9 cellular contexts compared by ENCODE assay signal in genomic region chr1:2557146-2558029, GRCh38. TPM values are rescaled to one million over a fixed set of nuclear protein-coding genes. Genes with fewer than 3 reads are reported as not detected.
A peak's percentile ranks its signal among the peaks of the same experiment; 100 is the strongest.
DNase-seq lines count a peak whose midpoint lies in the region; ATAC-seq, FAIRE-seq and TF ChIP-seq lines count a peak whose summit lies in the region.
"Had no signal": no experiment of that assay in that cellular context is flagged by ENCODE, and none has a peak within 500 bp of the region (broad histone marks: within the 10 kb centered on the region; RNA-seq: fewer than 3 reads in every experiment).

No MANE protein-coding gene starts in this region.

- no peak overlapping the region for H3K18ac ChIP-seq in mesenchymal stem cell (ENCODE audit: low read depth in 1 of 2, low read length in 2 of 2)

- H4K91ac ChIP-seq in mesenchymal stem cell (ENCODE audit: low read length) = no peak overlapping the region

- WGBS in K562 (ENCODE audit: insufficient coverage, low coverage, missing lambda C conversion rate) = 38% methylated on average over 20 of the region's 21 CpGs
- 86% methylated on average over 19 of the region's 21 CpGs for WGBS in mesenchymal stem cell
- WGBS in tibial nerve, 2 donors = 72 to 82% methylated on average over 8 to 16 of the region's 21 CpGs

- H3K14ac ChIP-seq in mesenchymal stem cell (ENCODE audit: low read length in 2 of 2) = no peak overlapping the region

- no peak overlapping the region for H4K8ac ChIP-seq in mesenchymal stem cell (ENCODE audit: low read length)

- intact Hi-C loops in K562 (cut with micrococcal nuclease) = no loop called here

- H3K9ac ChIP-seq in K562 (ENCODE audit: insufficient read depth in 1 of 2, low read depth in 2 of 2, low read length in 2 of 2) = peak overlapping the region in 1 of 2 experiments; percentile 92; a peak in 2 of 4 replicates
- H3K9ac ChIP-seq in mesenchymal stem cell (ENCODE audit: low read length) = peak overlapping the region; percentile 95

- no peak overlapping the region for H3K27ac ChIP-seq in K562 (ENCODE audit: extremely low read depth, low read depth, low read length)
- no peak overlapping the region for H3K27ac ChIP-seq in mesenchymal stem cell (ENCODE audit: low read length, poor library complexity, severe bottlenecking)
- H3K27ac ChIP-seq in tibial nerve = peak overlapping the region; percentile 85 to 99 (median 94)

- H3K4me1 ChIP-seq in K562 (replicated peaks in 1 of 2; ENCODE audit: control insufficient read depth in 2 of 2, insufficient read depth in 2 of 2, low read length in 2 of 2) (peaks cover 26 to 83% of the 10 kb centered on the region in 2 experiments), mesenchymal stem cell (ENCODE audit: control insufficient read depth, insufficient read depth, low read depth, low read length) (peaks cover 42% of the 10 kb centered on the region), tibial nerve (peaks cover 0 to 44% (median 25%) of the 10 kb centered on the region in 4 donors)

- peak overlapping the region; percentile 70 for H2AK5ac ChIP-seq in mesenchymal stem cell (ENCODE audit: low read length, severe bottlenecking)

- no TSS peak for BruUV-seq in K562 (replicated peaks; lab: Mats Ljungman, UMichigan)

- peaks cover 14% of the 10 kb centered on the region for H3K79me1 ChIP-seq in mesenchymal stem cell (replicated peaks; ENCODE audit: low read length, poor library complexity, severe bottlenecking)

- H3K9me3 ChIP-seq in K562 (replicated peaks; ENCODE audit: control insufficient read depth, insufficient read depth, low read depth, low read length) (no peaks in the 10 kb centered on the region), mesenchymal stem cell (ENCODE audit: control insufficient read depth, low read length) (no peaks in the 10 kb centered on the region), tibial nerve (no peaks in the 10 kb centered on the region)

- in situ Hi-C loops in K562 (cut with MboI) = no loop called here

- TF ChIP-seq CTCF in K562 (IDR thresholded peaks at IDR 0.05 in 2 of 3, conservative IDR thresholded peaks at IDR 0.05 in 1 of 3; ENCODE audit: insufficient read depth in 2 of 3, low read depth in 1 of 3, low read length in 3 of 3) (peak; percentile 7 to 51 (median 35); a peak in 4 of 6 replicates), tibial nerve (IDR thresholded peaks at IDR 0.05) (no peak)

- TF ChIP-seq RAD21 in K562 (CRISPR knock-in tag; conservative IDR thresholded peaks at IDR 0.05 in 1 of 2, IDR thresholded peaks at IDR 0.05 in 1 of 2) = no peak

- H2BK120ac ChIP-seq in mesenchymal stem cell (ENCODE audit: low read depth, low read length) = no peak overlapping the region

- H3K27ac Mint-ChIP-seq in activated naive CD4-positive, alpha-beta T cell treated with anti-CD3 and anti-CD28 coated beads, Interleukin-2, amount 10 ng/mL, durations not matched to agents 7 days and 5 days = peak overlapping the region; percentile 99

- POLR2A ChIA-PET in K562 (lab: Yijun Ruan, JAX) = interaction anchor here (0.6 to 1.8 kb wide), 4 partner anchors 11 to 232 kb away, joined by 3 to 8 read pairs (median 4); partner anchors contain the start of gene PRXL2B

- no peak overlapping the region for H2BK15ac ChIP-seq in mesenchymal stem cell (ENCODE audit: low read depth, poor library complexity, severe bottlenecking)

- H3K4me2 ChIP-seq in K562 (ENCODE audit: insufficient read depth, low read length) (no peak overlapping the region), mesenchymal stem cell (ENCODE audit: low read length, poor library complexity, severe bottlenecking) (peak overlapping the region; percentile 73)

- no peaks in the 10 kb centered on the region for H3K27me3 Mint-ChIP-seq in activated naive CD4-positive, alpha-beta T cell treated with anti-CD3 and anti-CD28 coated beads, Interleukin-2, amount 10 ng/mL, durations not matched to agents 7 days and 5 days

- no peaks in the 10 kb centered on the region for H3K9me1 ChIP-seq in K562 (ENCODE audit: control insufficient read depth, insufficient read depth, low read length)

- no peak for FAIRE-seq in K562 (lab: Jason Lieb, UNC)

- no peaks in the 10 kb centered on the region for H3K79me2 ChIP-seq in K562 (ENCODE audit: control insufficient read depth, insufficient read depth, low read length)

- DNase-seq in activated naive CD4-positive, alpha-beta T cell treated with anti-CD3 and anti-CD28 coated beads, Interleukin-2, amount 10 ng/mL, durations not matched to agents 7 days and 5 days = no peak
- DNase-seq in activated naive CD4-positive, alpha-beta T cell (lab: John Stamatoyannopoulos, UW) = no peak
- DNase-seq in K562 (ENCODE audit: extremely low read depth in 1 of 4, low spot score in 3 of 4) (no peak), mesenchymal stem cell (no peak), tibial nerve (ENCODE audit: low spot score in 2 of 2) (no peak), NCI-H1092 treated with DMSO at 0.1 percent for 48 hours (lab: John Stamatoyannopoulos, UW) (no peak), RPMI8226 (no peak)
- DNase-seq: NCI-H2227 treated with DMSO at 0.1 percent for 48 hours had no signal

- H3K36me3 ChIP-seq in K562 (ENCODE audit: control insufficient read depth, insufficient read depth, low read length) (no peaks in the 10 kb centered on the region), mesenchymal stem cell (ENCODE audit: control insufficient read depth in 1 of 2, insufficient read depth in 2 of 2, low read depth in 1 of 2, low read length in 2 of 2) (peaks cover 37 to 42% of the 10 kb centered on the region in 2 experiments), tibial nerve (peaks cover 0 to 48% (median 3%) of the 10 kb centered on the region in 3 donors)

- H3K36me3 Mint-ChIP-seq in activated naive CD4-positive, alpha-beta T cell treated with anti-CD3 and anti-CD28 coated beads, Interleukin-2, amount 10 ng/mL, durations not matched to agents 7 days and 5 days = peaks cover 21% of the 10 kb centered on the region

- no peak overlapping the region for H2BK5ac ChIP-seq in mesenchymal stem cell (ENCODE audit: low read depth, low read length, poor library complexity, severe bottlenecking)

- H3K4me1 Mint-ChIP-seq in activated naive CD4-positive, alpha-beta T cell treated with anti-CD3 and anti-CD28 coated beads, Interleukin-2, amount 10 ng/mL, durations not matched to agents 7 days and 5 days = peaks cover 51% of the 10 kb centered on the region

- no peak overlapping the region for H3K23ac ChIP-seq in mesenchymal stem cell (ENCODE audit: low read length in 2 of 2)

- H3K4ac ChIP-seq in mesenchymal stem cell (ENCODE audit: low read depth in 1 of 2, low read length in 2 of 2) = no peak overlapping the region

- H3K4me3 ChIP-seq in K562 (no peak overlapping the region), mesenchymal stem cell (ENCODE audit: insufficient read depth in 1 of 2, low read depth in 1 of 2, low read length in 2 of 2) (peak overlapping the region; percentile 45 to 91), tibial nerve (peak overlapping the region; percentile 50 to 79 (median 66))

- H3K4me3 Mint-ChIP-seq in activated naive CD4-positive, alpha-beta T cell treated with anti-CD3 and anti-CD28 coated beads, Interleukin-2, amount 10 ng/mL, durations not matched to agents 7 days and 5 days = peak overlapping the region; percentile 98

- ATAC-seq in K562 = peak; percentile 38
- no peak for ATAC-seq in GM18870 (IDR thresholded peaks at IDR 0.05; ENCODE audit: unreplicated experiment)

- TF ChIP-seq EP300 in K562 (IDR thresholded peaks at IDR 0.05; ENCODE audit: low read length) (no peak), tibial nerve (IDR thresholded peaks at IDR 0.05) (no peak)

- CTCF ChIA-PET in activated naive CD4-positive, alpha-beta T cell treated with anti-CD3 and anti-CD28 coated beads, Interleukin-2, amount 10 ng/mL, durations not matched to agents 7 days and 5 days (lab: Charles Lee) = interaction anchor here (1.1 to 3.3 kb wide), 6 partner anchors 13 to 142 kb away, joined by 3 to 40 read pairs (median 4); partner anchors contain the start of gene PRXL2B
- CTCF ChIA-PET in K562 (lab: Yijun Ruan, JAX; ENCODE audit: low intra/inter-chr PET ratio) = no interaction called here

- TF ChIP-seq POLR2A in K562 (conservative IDR thresholded peaks at IDR 0.05) = no peak
- no peak for TF ChIP-seq POLR2A in tibial nerve (IDR thresholded peaks at IDR 0.05)

- H2BK12ac ChIP-seq in mesenchymal stem cell (ENCODE audit: low read length in 2 of 2) = no peak overlapping the region

- H4K20me1 ChIP-seq in K562 (replicated peaks; ENCODE audit: control insufficient read depth, insufficient read depth, low read length) = no peaks in the 10 kb centered on the region

- 0 out of 5 replicates have a peak, but pooled peaks cover 0 to 4% of the 10 kb centered on the region in 2 experiments for H3K27me3 ChIP-seq in K562 (ENCODE audit: control insufficient read depth in 2 of 2, insufficient read depth in 2 of 2, low read length in 2 of 2)
- H3K27me3 ChIP-seq in mesenchymal stem cell (ENCODE audit: control insufficient read depth in 1 of 2, insufficient read depth in 1 of 2, low read length in 2 of 2) = no peaks in the 10 kb centered on the region
- H3K27me3 ChIP-seq in tibial nerve = no peaks in the 10 kb centered on the region

- H2AFZ ChIP-seq in K562 (ENCODE audit: low read depth, low read length) (no peak overlapping the region), mesenchymal stem cell (ENCODE audit: low read depth, low read length) (no peak overlapping the region)

- no peaks in the 10 kb centered on the region for H3K9me3 Mint-ChIP-seq in activated naive CD4-positive, alpha-beta T cell treated with anti-CD3 and anti-CD28 coated beads, Interleukin-2, amount 10 ng/mL, durations not matched to agents 7 days and 5 days

RNA-seq across cellular contexts. Expression of gene TNFRSF14, which starts 1.2 kb away (rescaled TPM):
- total RNA-seq in K562 (2011; cell fraction: chromatin; rRNA removed; ENCODE audit: low replicate concordance) = 2.5 and 7.5 TPM in 2 replicates
- 4.8 and 5.5 TPM in 2 replicates for total RNA-seq in K562 (2011; cell fraction: nucleolus; rRNA removed)
- total RNA-seq in K562 (2011; cell fraction: nucleoplasm; rRNA removed) = 3.3 and 3.4 TPM in 2 replicates
- total RNA-seq in K562 (2014; rRNA removed) (0.68 and 0.73 TPM in 2 replicates), K562 (2014; rRNA removed; fragmentation: Illumina TruSeq; extraction: Trizol) (0.11 and 0.16 TPM in 2 replicates), K562 (2015; rRNA removed; fragmentation: Illumina TruSeq; extraction: Trizol) (1.1 and 1.3 TPM in 2 replicates), K562 (2021) (1.8 and 2.1 TPM in 2 replicates), tibial nerve (100 to 1,000 TPM in 1 of 4 donors, 10 to 100 TPM in 3; 64.9 to 105 (median 91.1) TPM)
- polyA plus RNA-seq in K562 (2011; rRNA removed) (0.68 and 1.3 TPM in 2 replicates), K562 (2014; fragmentation: Illumina TruSeq; extraction: Trizol) (0.58 and 0.89 TPM in 2 replicates), K562 (2014; fragmentation: Nextera tagmentation; extraction: Ambion mirVana) (not detected), K562 (2014; rRNA removed) (1.6 and 2.3 TPM in 2 replicates)
- 0.97 and 1.0 TPM in 2 replicates for polyA plus RNA-seq in K562 (2011; cell fraction: cytosol; rRNA removed)
- 11.2 and 14.0 TPM in 2 replicates for polyA plus RNA-seq in K562 (2011; cell fraction: nucleus; rRNA removed)
- polyA plus RNA-seq in K562 (2012) = 3.3 and 11.5 TPM in 2 replicates
- 0.15 and 0.18 TPM in 2 replicates for polyA minus RNA-seq in K562 (2011; rRNA and poly(A)+ RNA removed)
- polyA minus RNA-seq in K562 (2011; cell fraction: cytosol; rRNA and poly(A)+ RNA removed) = not detected in 2 replicates
- polyA minus RNA-seq in K562 (2011; cell fraction: nucleus; rRNA and poly(A)+ RNA removed) = 1.6 and 2.0 TPM in 2 replicates
- 0.73 TPM for polyA plus RNA-seq in mesenchymal stem cell (2013, experiment 1 of 2)
- 0.89 TPM for polyA plus RNA-seq in mesenchymal stem cell (2013, experiment 2 of 2)

RNA-seq across cellular contexts. Expression of gene HES5, which starts 27.3 kb away (rescaled TPM):
- not detected in 2 replicates for total RNA-seq in K562 (2011; cell fraction: chromatin; rRNA removed; ENCODE audit: low replicate concordance)
- total RNA-seq in K562 (2011; cell fraction: nucleolus; rRNA removed) = not detected in 2 replicates
- not detected in 2 replicates for total RNA-seq in K562 (2011; cell fraction: nucleoplasm; rRNA removed)
- total RNA-seq in K562 (2014; rRNA removed) (not detected in 2 replicates), K562 (2014; rRNA removed; fragmentation: Illumina TruSeq; extraction: Trizol) (not detected in 2 replicates), K562 (2015; rRNA removed; fragmentation: Illumina TruSeq; extraction: Trizol) (not detected in 2 replicates), K562 (2021) (not detected in 2 replicates), tibial nerve (under 1 TPM in 1 of 4 donors, not detected in 3; 0.87 TPM)
- polyA plus RNA-seq in K562 (2011; rRNA removed) (not detected in 2 replicates), K562 (2014; fragmentation: Illumina TruSeq; extraction: Trizol) (not detected in 2 replicates), K562 (2014; fragmentation: Nextera tagmentation; extraction: Ambion mirVana) (not detected), K562 (2014; rRNA removed) (not detected in 2 replicates)
- 0.04 TPM in 1 of 2 replicates, not detected in the other for polyA plus RNA-seq in K562 (2011; cell fraction: cytosol; rRNA removed)
- not detected in 2 replicates for polyA plus RNA-seq in K562 (2011; cell fraction: nucleus; rRNA removed)
- polyA plus RNA-seq in K562 (2012) = not detected in 2 replicates
- polyA minus RNA-seq in K562 (2011; rRNA and poly(A)+ RNA removed) = not detected in 2 replicates
- not detected in 2 replicates for polyA minus RNA-seq in K562 (2011; cell fraction: cytosol; rRNA and poly(A)+ RNA removed)
- polyA minus RNA-seq in K562 (2011; cell fraction: nucleus; rRNA and poly(A)+ RNA removed) = not detected in 2 replicates
- not detected for polyA plus RNA-seq in mesenchymal stem cell (2013, experiment 1 of 2)
- polyA plus RNA-seq in mesenchymal stem cell (2013, experiment 2 of 2) = not detected

RNA-seq across cellular contexts. Expression of gene PRXL2B, which starts 29.2 kb away (rescaled TPM):
- 4.0 and 14.5 TPM in 2 replicates for total RNA-seq in K562 (2011; cell fraction: chromatin; rRNA removed; ENCODE audit: low replicate concordance)
- 13.0 and 14.3 TPM in 2 replicates for total RNA-seq in K562 (2011; cell fraction: nucleolus; rRNA removed)
- total RNA-seq in K562 (2011; cell fraction: nucleoplasm; rRNA removed) = 5.5 and 8.1 TPM in 2 replicates
- total RNA-seq in K562 (2014; rRNA removed) (14.0 and 16.4 TPM in 2 replicates), K562 (2014; rRNA removed; fragmentation: Illumina TruSeq; extraction: Trizol) (3.3 and 4.1 TPM in 2 replicates), K562 (2015; rRNA removed; fragmentation: Illumina TruSeq; extraction: Trizol) (11.8 TPM in 2 replicates), K562 (2021) (25.3 and 28.1 TPM in 2 replicates), tibial nerve (10 to 100 TPM; 14.4 to 18.0 (median 16.9) TPM)
- polyA plus RNA-seq in K562 (2011; rRNA removed) (6.7 and 7.0 TPM in 2 replicates), K562 (2014; fragmentation: Illumina TruSeq; extraction: Trizol) (15.2 and 16.6 TPM in 2 replicates), K562 (2014; fragmentation: Nextera tagmentation; extraction: Ambion mirVana) (1 to 10 TPM in 1 of 2 experiments, under 1 TPM in 1; 0.99 to 1.7 TPM), K562 (2014; rRNA removed) (17.6 and 20.7 TPM in 2 replicates)
- 9.9 and 25.7 TPM in 2 replicates for polyA plus RNA-seq in K562 (2011; cell fraction: cytosol; rRNA removed)
- 20.2 and 28.6 TPM in 2 replicates for polyA plus RNA-seq in K562 (2011; cell fraction: nucleus; rRNA removed)
- polyA plus RNA-seq in K562 (2012) = 11.9 and 22.1 TPM in 2 replicates
- polyA minus RNA-seq in K562 (2011; rRNA and poly(A)+ RNA removed) = 1.8 and 4.0 TPM in 2 replicates
- polyA minus RNA-seq in K562 (2011; cell fraction: cytosol; rRNA and poly(A)+ RNA removed) = 3.9 and 7.0 TPM in 2 replicates
- polyA minus RNA-seq in K562 (2011; cell fraction: nucleus; rRNA and poly(A)+ RNA removed) = 5.4 and 6.8 TPM in 2 replicates
- 17.2 TPM for polyA plus RNA-seq in mesenchymal stem cell (2013, experiment 1 of 2)
- polyA plus RNA-seq in mesenchymal stem cell (2013, experiment 2 of 2) = 17.2 TPM

RNA-seq across cellular contexts. Expression of gene PANK4, which starts 31.0 kb away (rescaled TPM):
- total RNA-seq in K562 (2011; cell fraction: chromatin; rRNA removed; ENCODE audit: low replicate concordance) = 114 and 307 TPM in 2 replicates
- total RNA-seq in K562 (2011; cell fraction: nucleolus; rRNA removed) = 194 and 202 TPM in 2 replicates
- total RNA-seq in K562 (2011; cell fraction: nucleoplasm; rRNA removed) = 119 and 146 TPM in 2 replicates
- total RNA-seq in K562 (2014; rRNA removed) = 39.6 and 50.7 TPM in 2 replicates
- total RNA-seq in K562 (2014; rRNA removed; fragmentation: Illumina TruSeq; extraction: Trizol) = 15.3 and 19.2 TPM in 2 replicates
- total RNA-seq in K562 (2015; rRNA removed; fragmentation: Illumina TruSeq; extraction: Trizol) = 29.7 and 32.0 TPM in 2 replicates
- total RNA-seq in K562 (2021) = 55.6 and 61.3 TPM in 2 replicates
- polyA plus RNA-seq in K562 (2011; rRNA removed) = 23.3 and 39.3 TPM in 2 replicates
- 21.3 and 25.3 TPM in 2 replicates for polyA plus RNA-seq in K562 (2011; cell fraction: cytosol; rRNA removed)
- 181 and 249 TPM in 2 replicates for polyA plus RNA-seq in K562 (2011; cell fraction: nucleus; rRNA removed)
- polyA plus RNA-seq in K562 (2012) = 28.4 and 32.3 TPM in 2 replicates
- polyA plus RNA-seq in K562 (2014; fragmentation: Illumina TruSeq; extraction: Trizol) = 31.5 and 31.8 TPM in 2 replicates
- 1 to 10 TPM in 1 of 2 experiments, under 1 TPM in 1; 0.93 to 1.4 TPM for polyA plus RNA-seq in K562 (2014; fragmentation: Nextera tagmentation; extraction: Ambion mirVana)
- 41.3 and 42.3 TPM in 2 replicates for polyA plus RNA-seq in K562 (2014; rRNA removed)
- 22.3 and 22.4 TPM in 2 replicates for polyA minus RNA-seq in K562 (2011; rRNA and poly(A)+ RNA removed)
- 35.2 and 42.6 TPM in 2 replicates for polyA minus RNA-seq in K562 (2011; cell fraction: cytosol; rRNA and poly(A)+ RNA removed)
- polyA minus RNA-seq in K562 (2011; cell fraction: nucleus; rRNA and poly(A)+ RNA removed) = 116 and 142 TPM in 2 replicates
- 10.2 TPM for polyA plus RNA-seq in mesenchymal stem cell (2013, experiment 1 of 2)
- polyA plus RNA-seq in mesenchymal stem cell (2013, experiment 2 of 2) = 9.9 TPM
- total RNA-seq in tibial nerve = 10 to 100 TPM; 14.2 to 50.0 (median 38.1) TPM

Comparison
In these comparisons a context has a peak if more than half of its experiments do, and no peak if none do; other contexts are left out.
1. H3K27ac ChIP-seq: peak in tibial nerve (4 of 4); none in K562 (single experiment) and mesenchymal stem cell (single experiment).
2. CTCF ChIP-seq: peak in K562 (3 of 3); none in tibial nerve (0 of 5).
3. RNA of gene TNFRSF14, which starts 1.2 kb away (total RNA-seq): 64.9 to 105 TPM in tibial nerve; 0.11 to 7.5 TPM in K562; every median in the first group is over 4 times any median in the second.